1 cellular context compared by ENCODE assay signal in the genomic region with DNA sequence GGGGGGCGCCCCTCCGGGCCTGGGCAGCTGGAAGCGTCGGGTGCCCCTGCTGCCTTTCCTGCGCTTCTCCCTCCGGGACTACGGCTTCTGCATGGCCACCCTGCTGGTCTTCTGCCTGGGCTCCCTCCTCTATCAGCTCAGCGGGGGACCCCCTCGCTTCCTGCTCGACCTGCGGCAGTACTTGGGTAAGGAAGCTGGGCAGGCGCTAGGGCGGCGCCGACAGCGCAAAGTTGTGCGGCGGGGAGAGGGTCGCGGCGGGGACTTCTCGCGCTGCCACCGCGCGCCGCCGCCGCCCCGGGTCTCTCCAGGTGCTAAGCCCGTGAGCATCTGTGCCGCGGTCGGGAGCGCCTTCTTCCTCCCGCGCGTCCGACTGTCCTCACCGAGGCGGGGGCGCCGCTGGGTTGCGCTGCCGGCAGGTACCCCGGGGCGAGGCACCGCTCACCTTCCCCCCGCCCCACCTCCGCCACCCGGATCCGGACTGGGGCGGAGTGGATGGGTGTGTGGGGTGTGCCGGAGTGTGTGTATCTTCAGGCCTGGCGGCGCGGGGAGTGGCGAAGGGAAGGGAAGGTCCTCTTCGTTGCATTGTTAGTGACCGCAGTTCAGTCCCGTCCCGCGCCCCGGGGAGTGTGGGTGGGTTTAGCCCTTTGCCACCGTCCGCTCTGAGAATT.
A peak's percentile ranks its signal among the peaks of the same experiment; 100 is the strongest.
TF ChIP-seq lines count a peak whose summit lies in the region.

No MANE protein-coding gene starts in this region.

TF ChIP-seq in WTC11, 78 proteins besides CTCF, POLR2A, EP300 and RAD21 (continued from another document):
- TF ChIP-seq, protein P1, sequence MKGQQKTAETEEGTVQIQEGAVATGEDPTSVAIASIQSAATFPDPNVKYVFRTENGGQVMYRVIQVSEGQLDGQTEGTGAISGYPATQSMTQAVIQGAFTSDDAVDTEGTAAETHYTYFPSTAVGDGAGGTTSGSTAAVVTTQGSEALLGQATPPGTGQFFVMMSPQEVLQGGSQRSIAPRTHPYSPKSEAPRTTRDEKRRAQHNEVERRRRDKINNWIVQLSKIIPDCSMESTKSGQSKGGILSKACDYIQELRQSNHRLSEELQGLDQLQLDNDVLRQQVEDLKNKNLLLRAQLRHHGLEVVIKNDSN (CRISPR knock-in tag; IDR thresholded peaks at IDR 0.05), result 0 out of 2 replicates have a peak, but pooled peaks have one; percentile 8
- TF ChIP-seq, protein P2, sequence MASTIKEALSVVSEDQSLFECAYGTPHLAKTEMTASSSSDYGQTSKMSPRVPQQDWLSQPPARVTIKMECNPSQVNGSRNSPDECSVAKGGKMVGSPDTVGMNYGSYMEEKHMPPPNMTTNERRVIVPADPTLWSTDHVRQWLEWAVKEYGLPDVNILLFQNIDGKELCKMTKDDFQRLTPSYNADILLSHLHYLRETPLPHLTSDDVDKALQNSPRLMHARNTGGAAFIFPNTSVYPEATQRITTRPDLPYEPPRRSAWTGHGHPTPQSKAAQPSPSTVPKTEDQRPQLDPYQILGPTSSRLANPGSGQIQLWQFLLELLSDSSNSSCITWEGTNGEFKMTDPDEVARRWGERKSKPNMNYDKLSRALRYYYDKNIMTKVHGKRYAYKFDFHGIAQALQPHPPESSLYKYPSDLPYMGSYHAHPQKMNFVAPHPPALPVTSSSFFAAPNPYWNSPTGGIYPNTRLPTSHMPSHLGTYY (CRISPR knock-in tag; IDR thresholded peaks at IDR 0.05), result no peak
- TF ChIP-seq, protein P3, sequence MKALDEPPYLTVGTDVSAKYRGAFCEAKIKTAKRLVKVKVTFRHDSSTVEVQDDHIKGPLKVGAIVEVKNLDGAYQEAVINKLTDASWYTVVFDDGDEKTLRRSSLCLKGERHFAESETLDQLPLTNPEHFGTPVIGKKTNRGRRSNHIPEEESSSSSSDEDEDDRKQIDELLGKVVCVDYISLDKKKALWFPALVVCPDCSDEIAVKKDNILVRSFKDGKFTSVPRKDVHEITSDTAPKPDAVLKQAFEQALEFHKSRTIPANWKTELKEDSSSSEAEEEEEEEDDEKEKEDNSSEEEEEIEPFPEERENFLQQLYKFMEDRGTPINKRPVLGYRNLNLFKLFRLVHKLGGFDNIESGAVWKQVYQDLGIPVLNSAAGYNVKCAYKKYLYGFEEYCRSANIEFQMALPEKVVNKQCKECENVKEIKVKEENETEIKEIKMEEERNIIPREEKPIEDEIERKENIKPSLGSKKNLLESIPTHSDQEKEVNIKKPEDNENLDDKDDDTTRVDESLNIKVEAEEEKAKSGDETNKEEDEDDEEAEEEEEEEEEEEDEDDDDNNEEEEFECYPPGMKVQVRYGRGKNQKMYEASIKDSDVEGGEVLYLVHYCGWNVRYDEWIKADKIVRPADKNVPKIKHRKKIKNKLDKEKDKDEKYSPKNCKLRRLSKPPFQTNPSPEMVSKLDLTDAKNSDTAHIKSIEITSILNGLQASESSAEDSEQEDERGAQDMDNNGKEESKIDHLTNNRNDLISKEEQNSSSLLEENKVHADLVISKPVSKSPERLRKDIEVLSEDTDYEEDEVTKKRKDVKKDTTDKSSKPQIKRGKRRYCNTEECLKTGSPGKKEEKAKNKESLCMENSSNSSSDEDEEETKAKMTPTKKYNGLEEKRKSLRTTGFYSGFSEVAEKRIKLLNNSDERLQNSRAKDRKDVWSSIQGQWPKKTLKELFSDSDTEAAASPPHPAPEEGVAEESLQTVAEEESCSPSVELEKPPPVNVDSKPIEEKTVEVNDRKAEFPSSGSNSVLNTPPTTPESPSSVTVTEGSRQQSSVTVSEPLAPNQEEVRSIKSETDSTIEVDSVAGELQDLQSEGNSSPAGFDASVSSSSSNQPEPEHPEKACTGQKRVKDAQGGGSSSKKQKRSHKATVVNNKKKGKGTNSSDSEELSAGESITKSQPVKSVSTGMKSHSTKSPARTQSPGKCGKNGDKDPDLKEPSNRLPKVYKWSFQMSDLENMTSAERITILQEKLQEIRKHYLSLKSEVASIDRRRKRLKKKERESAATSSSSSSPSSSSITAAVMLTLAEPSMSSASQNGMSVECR (CRISPR knock-in tag; IDR thresholded peaks at IDR 0.05; ENCODE audit: borderline replicate concordance), result peak; percentile 54; the same call in 1 of the 2 replicates
- TF ChIP-seq, protein P4, sequence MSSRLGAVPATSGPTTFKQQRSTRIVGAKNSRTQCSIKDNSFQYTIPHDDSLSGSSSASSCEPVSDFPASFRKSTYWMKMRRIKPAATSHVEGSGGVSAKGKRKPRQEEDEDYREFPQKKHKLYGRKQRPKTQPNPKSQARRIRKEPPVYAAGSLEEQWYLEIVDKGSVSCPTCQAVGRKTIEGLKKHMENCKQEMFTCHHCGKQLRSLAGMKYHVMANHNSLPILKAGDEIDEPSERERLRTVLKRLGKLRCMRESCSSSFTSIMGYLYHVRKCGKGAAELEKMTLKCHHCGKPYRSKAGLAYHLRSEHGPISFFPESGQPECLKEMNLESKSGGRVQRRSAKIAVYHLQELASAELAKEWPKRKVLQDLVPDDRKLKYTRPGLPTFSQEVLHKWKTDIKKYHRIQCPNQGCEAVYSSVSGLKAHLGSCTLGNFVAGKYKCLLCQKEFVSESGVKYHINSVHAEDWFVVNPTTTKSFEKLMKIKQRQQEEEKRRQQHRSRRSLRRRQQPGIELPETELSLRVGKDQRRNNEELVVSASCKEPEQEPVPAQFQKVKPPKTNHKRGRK (CRISPR knock-in tag; IDR thresholded peaks at IDR 0.05; ENCODE audit: borderline replicate concordance), result no peak
- TF ChIP-seq FOXP1 (CRISPR knock-in tag; IDR thresholded peaks at IDR 0.05; ENCODE audit: borderline replicate concordance) (peak; percentile 53; the same call in 1 of the 2 replicates), ZNF671 (CRISPR knock-in tag; IDR thresholded peaks at IDR 0.05) (no peak), ZNF423 (CRISPR knock-in tag; IDR thresholded peaks at IDR 0.05) (peak; percentile 86), NFE2L1 (CRISPR knock-in tag; IDR thresholded peaks at IDR 0.05) (0 out of 2 replicates have a peak, but pooled peaks have one; percentile 31), RELA (CRISPR knock-in tag; IDR thresholded peaks at IDR 0.05; ENCODE audit: borderline replicate concordance) (peak; percentile 77; the same call in 1 of the 2 replicates), TCF7 (CRISPR knock-in tag; IDR thresholded peaks at IDR 0.05; ENCODE audit: low read depth) (peak; percentile 85; the same call in 1 of the 2 replicates), FOXK1 (CRISPR knock-in tag; IDR thresholded peaks at IDR 0.05) (no peak)
- TF ChIP-seq, protein P5, sequence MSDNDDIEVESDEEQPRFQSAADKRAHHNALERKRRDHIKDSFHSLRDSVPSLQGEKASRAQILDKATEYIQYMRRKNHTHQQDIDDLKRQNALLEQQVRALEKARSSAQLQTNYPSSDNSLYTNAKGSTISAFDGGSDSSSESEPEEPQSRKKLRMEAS (CRISPR knock-in tag; IDR thresholded peaks at IDR 0.05), result no peak
- TF ChIP-seq, protein P6, sequence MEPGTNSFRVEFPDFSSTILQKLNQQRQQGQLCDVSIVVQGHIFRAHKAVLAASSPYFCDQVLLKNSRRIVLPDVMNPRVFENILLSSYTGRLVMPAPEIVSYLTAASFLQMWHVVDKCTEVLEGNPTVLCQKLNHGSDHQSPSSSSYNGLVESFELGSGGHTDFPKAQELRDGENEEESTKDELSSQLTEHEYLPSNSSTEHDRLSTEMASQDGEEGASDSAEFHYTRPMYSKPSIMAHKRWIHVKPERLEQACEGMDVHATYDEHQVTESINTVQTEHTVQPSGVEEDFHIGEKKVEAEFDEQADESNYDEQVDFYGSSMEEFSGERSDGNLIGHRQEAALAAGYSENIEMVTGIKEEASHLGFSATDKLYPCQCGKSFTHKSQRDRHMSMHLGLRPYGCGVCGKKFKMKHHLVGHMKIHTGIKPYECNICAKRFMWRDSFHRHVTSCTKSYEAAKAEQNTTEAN (CRISPR knock-in tag; IDR thresholded peaks at IDR 0.05), result peak; percentile 86; the same call in 1 of the 2 replicates
